ENCODE assay signal across 8 cellular contexts in the genomic region with DNA sequence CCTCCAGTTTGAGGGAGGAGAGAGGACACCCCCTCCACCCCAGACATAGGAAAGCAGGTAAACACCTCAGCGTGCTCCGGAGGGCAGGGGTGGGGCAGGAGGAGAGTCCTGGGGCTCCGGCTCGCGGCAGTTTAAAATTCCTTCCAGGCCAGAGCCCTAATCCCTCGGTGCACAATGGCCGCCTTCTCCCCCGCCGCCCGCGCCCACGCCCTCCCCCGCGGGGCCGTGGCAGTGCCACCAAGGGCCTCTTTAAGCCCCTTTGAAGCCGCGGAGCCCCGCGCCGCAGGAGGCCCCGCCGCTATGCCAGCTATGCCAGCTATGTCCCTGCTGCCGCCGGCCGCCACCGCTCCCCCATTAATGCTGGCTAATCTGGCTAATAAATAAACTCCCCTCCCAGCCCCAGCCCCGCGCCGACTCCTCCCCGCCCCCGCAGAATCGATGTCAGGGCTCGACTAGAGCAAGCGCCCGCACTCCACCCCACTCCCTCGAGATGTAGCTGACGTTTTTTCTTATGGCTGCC.
DNase-seq lines count a peak whose midpoint lies in the region; ATAC-seq and TF ChIP-seq lines count a peak whose summit lies in the region.

No MANE protein-coding gene starts in this region.

- POLR2A ChIA-PET in SK-N-SH (lab: Yijun Ruan, JAX) = interaction anchor here (1.4 kb wide), 1 partner anchor 60 kb away, joined by 3 read pairs; no protein-coding TSS in a partner anchor

- TF ChIP-seq CTCF in right atrium auricular region (IDR thresholded peaks at IDR 0.05) = no peak
- TF ChIP-seq CTCF in smooth muscle cell (IDR thresholded peaks at IDR 0.05; ENCODE audit: borderline replicate concordance, insufficient read depth, poor library complexity, severe bottlenecking) = no peak
- no peak for TF ChIP-seq CTCF in SK-N-SH (IDR thresholded peaks at IDR 0.05)

- H3K79me2 ChIP-seq in smooth muscle cell (ENCODE audit: low read depth) (no peaks in the 10 kb centered on the region), SK-N-SH (ENCODE audit: insufficient read depth) (no peaks in the 10 kb centered on the region)

- no peaks in the 10 kb centered on the region for H4K20me1 ChIP-seq in smooth muscle cell (ENCODE audit: low read depth)
- no peaks in the 10 kb centered on the region for H4K20me1 ChIP-seq in SK-N-SH (ENCODE audit: insufficient read depth)

- peak overlapping the region; percentile 67 for H2AFZ ChIP-seq in smooth muscle cell (ENCODE audit: low read depth)
- H2AFZ ChIP-seq in SK-N-SH (ENCODE audit: low read depth) = no peak overlapping the region

- H3K9ac ChIP-seq in smooth muscle cell (ENCODE audit: low read depth) = peak overlapping the region; percentile 41
- H3K9ac ChIP-seq in SK-N-SH = no peak overlapping the region

- H3K27ac ChIP-seq in right atrium auricular region (peak overlapping the region; percentile 85 to 91), smooth muscle cell (ENCODE audit: low read depth) (peak overlapping the region; percentile 56), SK-N-SH (ENCODE audit: low read depth in 2 of 2, low read length in 1 of 2) (no peak overlapping the region)

- no peaks in the 10 kb centered on the region for H3K36me3 ChIP-seq in right atrium auricular region
- H3K36me3 ChIP-seq in smooth muscle cell (ENCODE audit: low read depth) = no peaks in the 10 kb centered on the region
- H3K36me3 ChIP-seq in SK-N-SH (replicated peaks in 1 of 2; ENCODE audit: control insufficient read depth in 1 of 2, insufficient read depth in 2 of 2, low read length in 1 of 2) = no peaks in the 10 kb centered on the region

- H3F3A ChIP-seq in smooth muscle cell (ENCODE audit: low read depth) = peaks cover 5% of the 10 kb centered on the region
- no peaks in the 10 kb centered on the region for H3F3A ChIP-seq in SK-N-SH (replicated peaks; ENCODE audit: insufficient read depth)

- H3K4me1 ChIP-seq in right atrium auricular region (peaks cover 0 to 30% of the 10 kb centered on the region in 2 donors), smooth muscle cell (ENCODE audit: low read depth) (peaks cover 31% of the 10 kb centered on the region), SK-N-SH (ENCODE audit: control insufficient read depth in 1 of 2, insufficient read depth in 2 of 2, low read depth in 1 of 2, low read length in 1 of 2) (peaks cover 11 to 42% of the 10 kb centered on the region in 2 experiments; a peak in 3 of 4 replicates)

- peak overlapping the region; percentile 84 for H3K4me2 ChIP-seq in smooth muscle cell
- H3K4me2 ChIP-seq in SK-N-SH = no peak overlapping the region

- H3K9me2 ChIP-seq in SK-N-SH = no peaks in the 10 kb centered on the region

- H3K9me3 ChIP-seq in right atrium auricular region (no peaks in the 10 kb centered on the region), smooth muscle cell (replicated peaks; ENCODE audit: low read depth) (no peaks in the 10 kb centered on the region), SK-N-SH (no peaks in the 10 kb centered on the region)

- TF ChIP-seq RAD21 in SK-N-SH (IDR thresholded peaks at IDR 0.05; ENCODE audit: low read length) = no peak

- DNase-seq in activated T-cell treated with anti-CD3 and anti-CD28 coated beads for 4 hours = peak; percentile 43
- DNase-seq in activated T-cell treated with anti-CD3 and anti-CD28 coated beads, Interleukin-2, amount 50 U/mL, for 48 hours = no peak
- DNase-seq in activated CD8-positive, alpha-beta memory T cell treated with anti-CD3 and anti-CD28 coated beads, Interleukin-2, amount 50 U/mL, for 4 hours = peak; percentile 34
- no peak for DNase-seq in right atrium auricular region (ENCODE audit: low spot score)
- no peak for DNase-seq in smooth muscle cell (lab: John Stamatoyannopoulos, UW; ENCODE audit: unreplicated experiment)
- no peak for DNase-seq in NCI-H128 (lab: John Stamatoyannopoulos, UW; ENCODE audit: unreplicated experiment)
- no peak for DNase-seq in SK-N-SH

- H3K27me3 ChIP-seq in right atrium auricular region = no peaks in the 10 kb centered on the region
- H3K27me3 ChIP-seq in smooth muscle cell (ENCODE audit: low read depth) = no peaks in the 10 kb centered on the region
- no peaks in the 10 kb centered on the region for H3K27me3 ChIP-seq in SK-N-SH (ENCODE audit: insufficient read depth)

- TF ChIP-seq EP300 in SK-N-SH (IDR thresholded peaks at IDR 0.05; ENCODE audit: borderline replicate concordance in 1 of 2, low read depth in 1 of 2, low read length in 1 of 2) = no peak

- no peak for ATAC-seq in GM21576 (IDR thresholded peaks at IDR 0.05; ENCODE audit: unreplicated experiment)

- CTCF ChIA-PET in SK-N-SH (lab: Yijun Ruan, JAX) = interaction anchor here (0.6 to 2.4 kb wide), 6 partner anchors 11 to 180 kb away, joined by 3 to 8 read pairs (median 4); no protein-coding TSS in a partner anchor

- H3K4me3 ChIP-seq in right atrium auricular region (peak overlapping the region; percentile 18 to 42), smooth muscle cell (peak overlapping the region; percentile 43), SK-N-SH (ENCODE audit: low read depth in 2 of 2, low read length in 1 of 2) (no peak overlapping the region)

- 2% methylated on average over 25 of the region's 37 CpGs for WGBS in smooth muscle cell (ENCODE audit: low lambda C conversion rate)
- WGBS in SK-N-SH (ENCODE audit: low lambda C conversion rate) = 46% methylated on average over 15 of the region's 37 CpGs

TF ChIP-seq in SK-N-SH, 30 proteins besides CTCF, POLR2A, EP300 and RAD21:
- TF ChIP-seq POLR2AphosphoS5 (IDR thresholded peaks at IDR 0.05; ENCODE audit: low read depth, low read length) (no peak), FOXJ3 (CRISPR knock-in tag; IDR thresholded peaks at IDR 0.05) (no peak), TAF1 (IDR thresholded peaks at IDR 0.05; ENCODE audit: borderline replicate concordance, low read depth, low read length) (no peak), JUND (IDR thresholded peaks at IDR 0.05) (no peak)

Comparison
In these comparisons a context has a peak if more than half of its experiments do, and no peak if none do; other contexts are left out.
1. DNase-seq: peak in activated T-cell treated with anti-CD3 and anti-CD28 coated beads for 4 hours (single experiment) and activated CD8-positive, alpha-beta memory T cell treated with anti-CD3 and anti-CD28 coated beads, Interleukin-2, amount 50 U/mL, for 4 hours (single experiment); none in activated T-cell treated with anti-CD3 and anti-CD28 coated beads, Interleukin-2, amount 50 U/mL, for 48 hours (0 of 2), right atrium auricular region (single experiment), smooth muscle cell (single experiment), NCI-H128 (single experiment) and SK-N-SH (single experiment).
2. H3K27ac ChIP-seq: peak in right atrium auricular region (2 of 2) and smooth muscle cell (single experiment); none in SK-N-SH (0 of 2).
3. H3K4me3 ChIP-seq: peak in right atrium auricular region (2 of 2) and smooth muscle cell (single experiment); none in SK-N-SH (0 of 2).